21 cellular contexts compared by ENCODE assay signal in the genomic region with DNA sequence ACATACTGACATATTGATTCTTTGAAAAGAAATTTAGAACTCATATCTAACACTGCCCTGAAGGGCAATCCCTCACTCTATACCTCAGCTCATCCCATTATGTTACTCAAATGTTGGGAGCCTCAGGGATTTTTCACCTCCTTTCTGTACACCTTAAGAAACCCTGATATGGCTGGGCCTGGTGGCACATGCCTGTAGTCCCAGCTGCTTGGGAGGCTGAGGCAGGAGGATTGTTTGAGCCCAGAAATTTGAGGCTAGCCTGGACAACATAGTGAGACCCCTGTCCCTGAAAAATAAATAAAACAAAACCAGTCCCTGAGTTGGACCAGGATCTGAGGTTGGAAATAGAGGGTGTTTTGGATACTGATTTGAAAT. TPM values are rescaled to one million over a fixed set of nuclear protein-coding genes. Genes with fewer than 3 reads are reported as not detected.
"Had no signal": no experiment of that assay in that cellular context is flagged by ENCODE, and none has a peak within 500 bp of the region (broad histone marks: within the 10 kb centered on the region; RNA-seq: fewer than 3 reads in every experiment).

No MANE protein-coding gene starts in this region.

- H3K27me3 ChIP-seq: adrenal gland, body of pancreas, breast epithelium, SJCRH30 had no signal

- H3K4me3 Mint-ChIP-seq: activated CD4-positive, alpha-beta T cell treated with anti-CD3 and anti-CD28 coated beads, Interleukin-2, amount 10 ng/mL, durations not matched to agents 24 days and 14 days; activated CD8-positive, alpha-beta T cell treated with anti-CD3 and anti-CD28 coated beads for 36 hours; activated naive CD4-positive, alpha-beta T cell treated with anti-CD3 and anti-CD28 coated beads for 36 hours had no signal

- FAIRE-seq: astrocyte had no signal

- H3K4me3 ChIP-seq: adrenal gland, body of pancreas, breast epithelium, SJCRH30, SK-N-MC had no signal

- H3K27ac ChIP-seq: adrenal gland, body of pancreas, breast epithelium, SJCRH30, SK-N-MC, WERI-Rb-1 had no signal

- ATAC-seq: activated CD8-positive, alpha-beta T cell treated with anti-CD3 and anti-CD28 coated beads for 36 hours; activated naive CD4-positive, alpha-beta T cell treated with anti-CD3 and anti-CD28 coated beads, Interleukin-2, amount 50 U/mL, for 72 hours; body of pancreas had no signal

- H3K36me3 ChIP-seq: adrenal gland, breast epithelium, SJCRH30, WERI-Rb-1 had no signal

- H3K27me3 Mint-ChIP-seq: activated CD4-positive, alpha-beta T cell treated with anti-CD3 and anti-CD28 coated beads, Interleukin-2, amount 10 ng/mL, durations not matched to agents 24 days and 14 days; activated CD8-positive, alpha-beta T cell treated with anti-CD3 and anti-CD28 coated beads for 36 hours had no signal

- DNase-seq: activated CD4-positive, alpha-beta T cell treated with anti-CD3 and anti-CD28 coated beads, Interleukin-2, amount 50 U/mL, for 4 hours; activated CD4-positive, CD25-positive, alpha-beta regulatory T cell; activated naive CD4-positive, alpha-beta T cell treated with anti-CD3 and anti-CD28 coated beads for 36 hours; activated T-cell treated with anti-CD3 and anti-CD28 coated beads, Interleukin-2, amount 50 U/mL, for 1 hour; body of pancreas; NCI-H1105; NCI-H1417 treated with DMSO at 0.1 percent for 48 hours; NCI-H187 treated with DMSO at 0.1 percent for 48 hours; NCI-H226; NCI-H446 treated with DMSO at 0.1 percent for 48 hours had no signal

- H3K4me1 Mint-ChIP-seq: activated CD4-positive, alpha-beta T cell treated with anti-CD3 and anti-CD28 coated beads, Interleukin-2, amount 10 ng/mL, durations not matched to agents 24 days and 14 days had no signal

- H3K27ac Mint-ChIP-seq: activated CD4-positive, alpha-beta T cell treated with anti-CD3 and anti-CD28 coated beads, Interleukin-2, amount 10 ng/mL, durations not matched to agents 24 days and 14 days; activated CD8-positive, alpha-beta T cell treated with anti-CD3 and anti-CD28 coated beads for 36 hours; activated naive CD4-positive, alpha-beta T cell treated with anti-CD3 and anti-CD28 coated beads for 36 hours; activated T-helper 2 cell treated with anti-CD3 and anti-CD28 coated beads, Interferon-gamma antibody, Interleukin-2, Interleukin-4, amounts not matched to agents 10 μg/mL and 5 μg/mL and 100 μg/mL, durations not matched to agents 14 hours and 24 hours and 36 hours had no signal

- H3K4me1 ChIP-seq: adrenal gland, body of pancreas, breast epithelium, SJCRH30 had no signal

RNA-seq across cellular contexts. Expression of a gene that starts 58.3 kb away (rescaled TPM):
- total RNA-seq: activated naive CD4-positive, alpha-beta T cell treated with anti-CD3 and anti-CD28 coated beads for 36 hours; M059J had no signal
